7 cellular contexts compared by ENCODE assay signal in genomic region chr6:31180500-31180899, GRCh38. TPM values are rescaled to one million over a fixed set of nuclear protein-coding genes. Genes with fewer than 3 reads are reported as not detected.
A peak's percentile ranks its signal among the peaks of the same experiment; 100 is the strongest.
DNase-seq lines count a peak whose midpoint lies in the region; ATAC-seq, FAIRE-seq and TF ChIP-seq lines count a peak whose summit lies in the region.

No MANE protein-coding gene starts in this region.

- no peak for TF ChIP-seq CTCF in fibroblast of the aortic adventitia (IDR thresholded peaks at IDR 0.05; ENCODE audit: insufficient read depth, low read length)

- FAIRE-seq in HTR-8/SVneo (lab: Jason Lieb, UNC), result no peak

- H3K4me3 ChIP-seq in fibroblast of the aortic adventitia (ENCODE audit: low read depth, low read length), result peak overlapping the region; percentile 60

- intact Hi-C loops in sciatic nerve (cut with DNase I), result no loop called here

- DNase-seq in activated T-cell treated with anti-CD3 and anti-CD28 coated beads for 48 hours (ENCODE audit: low read depth), result peak; percentile 50
- peak; percentile 81 for DNase-seq in fibroblast of the aortic adventitia (ENCODE audit: low read depth)
- DNase-seq in sciatic nerve (ENCODE audit: low spot score), result peak; percentile 75
- no peak for DNase-seq in HTR-8/SVneo (ENCODE audit: insufficient read length, low spot score)
- DNase-seq in NCI-H146 (lab: John Stamatoyannopoulos, UW), result no peak

- peak; percentile 54 for ATAC-seq in HG02870 (IDR thresholded peaks at IDR 0.05; ENCODE audit: unreplicated experiment)
- ATAC-seq in sciatic nerve, result peak; percentile 98
- no peak for ATAC-seq in GM19395 (IDR thresholded peaks at IDR 0.05; ENCODE audit: unreplicated experiment)

RNA-seq across cellular contexts. Expression of gene POU5F1, which starts 10.0 kb away (rescaled TPM):
- not detected in 2 replicates for total RNA-seq in fibroblast of the aortic adventitia (ENCODE audit: low replicate concordance)
- total RNA-seq in sciatic nerve, result 0.76 TPM

RNA-seq across cellular contexts. Expression of gene TCF19, which starts 22.1 kb away (rescaled TPM):
- total RNA-seq in fibroblast of the aortic adventitia (ENCODE audit: low replicate concordance), result 4.2 and 46.3 TPM in 2 replicates
- total RNA-seq in sciatic nerve, result 5.9 TPM

RNA-seq across cellular contexts. Expression of gene CCHCR1, which starts 22.9 kb away (rescaled TPM):
- total RNA-seq in fibroblast of the aortic adventitia (ENCODE audit: low replicate concordance) (21.1 and 42.0 TPM in 2 replicates), sciatic nerve (23.8 TPM)

RNA-seq across cellular contexts. Expression of gene PSORS1C2, which starts 41.6 kb away (rescaled TPM):
- not detected in 2 replicates for total RNA-seq in fibroblast of the aortic adventitia (ENCODE audit: low replicate concordance)
- not detected for total RNA-seq in sciatic nerve

Comparison
In these comparisons a context has a peak if more than half of its experiments do, and no peak if none do; other contexts are left out.
1. DNase-seq: peak in activated T-cell treated with anti-CD3 and anti-CD28 coated beads for 48 hours (single experiment), fibroblast of the aortic adventitia (single experiment) and sciatic nerve (single experiment); none in HTR-8/SVneo (single experiment) and NCI-H146 (single experiment).